In the genomic region with DNA sequence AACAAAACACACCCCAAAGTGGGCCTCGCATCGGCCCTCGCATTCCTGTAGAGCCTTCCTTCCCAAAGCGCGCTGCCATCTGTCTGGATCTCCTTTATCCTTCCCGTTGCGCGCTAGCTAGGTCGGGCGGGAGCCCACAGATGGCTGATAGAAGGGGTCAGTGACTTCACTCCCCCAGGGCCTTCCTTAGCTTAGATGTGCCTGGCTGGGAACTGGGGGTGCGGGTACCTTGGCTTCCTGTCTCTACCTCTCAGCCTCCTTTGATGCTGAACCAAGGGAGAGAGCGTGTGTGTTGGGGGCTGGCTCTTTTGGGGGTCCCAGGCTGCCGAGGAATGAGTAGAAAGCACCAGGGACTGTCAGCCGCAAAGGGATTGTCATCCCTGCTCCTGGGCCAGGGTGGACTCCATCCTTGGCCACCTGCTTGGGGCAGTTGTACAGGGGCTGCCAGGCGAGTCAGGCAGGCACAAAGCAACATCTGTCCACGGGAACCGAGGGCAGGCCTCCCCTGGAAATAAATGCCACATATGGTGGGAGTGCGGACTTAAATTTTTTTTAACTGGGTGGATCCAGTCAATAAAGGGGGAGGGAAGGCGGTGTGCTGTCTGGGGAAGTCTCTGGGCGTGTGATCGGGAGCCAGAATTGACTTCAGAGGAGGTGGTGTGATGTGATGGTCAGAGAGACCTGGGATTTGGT, we compare ENCODE assay signal across 1 cellular context.
TF ChIP-seq lines count a peak whose summit lies in the region.

No MANE protein-coding gene starts in this region.

TF ChIP-seq in GM23338, 12 proteins besides CTCF, POLR2A, EP300 and RAD21 (continued from another document):
- TF ChIP-seq, protein P1, sequence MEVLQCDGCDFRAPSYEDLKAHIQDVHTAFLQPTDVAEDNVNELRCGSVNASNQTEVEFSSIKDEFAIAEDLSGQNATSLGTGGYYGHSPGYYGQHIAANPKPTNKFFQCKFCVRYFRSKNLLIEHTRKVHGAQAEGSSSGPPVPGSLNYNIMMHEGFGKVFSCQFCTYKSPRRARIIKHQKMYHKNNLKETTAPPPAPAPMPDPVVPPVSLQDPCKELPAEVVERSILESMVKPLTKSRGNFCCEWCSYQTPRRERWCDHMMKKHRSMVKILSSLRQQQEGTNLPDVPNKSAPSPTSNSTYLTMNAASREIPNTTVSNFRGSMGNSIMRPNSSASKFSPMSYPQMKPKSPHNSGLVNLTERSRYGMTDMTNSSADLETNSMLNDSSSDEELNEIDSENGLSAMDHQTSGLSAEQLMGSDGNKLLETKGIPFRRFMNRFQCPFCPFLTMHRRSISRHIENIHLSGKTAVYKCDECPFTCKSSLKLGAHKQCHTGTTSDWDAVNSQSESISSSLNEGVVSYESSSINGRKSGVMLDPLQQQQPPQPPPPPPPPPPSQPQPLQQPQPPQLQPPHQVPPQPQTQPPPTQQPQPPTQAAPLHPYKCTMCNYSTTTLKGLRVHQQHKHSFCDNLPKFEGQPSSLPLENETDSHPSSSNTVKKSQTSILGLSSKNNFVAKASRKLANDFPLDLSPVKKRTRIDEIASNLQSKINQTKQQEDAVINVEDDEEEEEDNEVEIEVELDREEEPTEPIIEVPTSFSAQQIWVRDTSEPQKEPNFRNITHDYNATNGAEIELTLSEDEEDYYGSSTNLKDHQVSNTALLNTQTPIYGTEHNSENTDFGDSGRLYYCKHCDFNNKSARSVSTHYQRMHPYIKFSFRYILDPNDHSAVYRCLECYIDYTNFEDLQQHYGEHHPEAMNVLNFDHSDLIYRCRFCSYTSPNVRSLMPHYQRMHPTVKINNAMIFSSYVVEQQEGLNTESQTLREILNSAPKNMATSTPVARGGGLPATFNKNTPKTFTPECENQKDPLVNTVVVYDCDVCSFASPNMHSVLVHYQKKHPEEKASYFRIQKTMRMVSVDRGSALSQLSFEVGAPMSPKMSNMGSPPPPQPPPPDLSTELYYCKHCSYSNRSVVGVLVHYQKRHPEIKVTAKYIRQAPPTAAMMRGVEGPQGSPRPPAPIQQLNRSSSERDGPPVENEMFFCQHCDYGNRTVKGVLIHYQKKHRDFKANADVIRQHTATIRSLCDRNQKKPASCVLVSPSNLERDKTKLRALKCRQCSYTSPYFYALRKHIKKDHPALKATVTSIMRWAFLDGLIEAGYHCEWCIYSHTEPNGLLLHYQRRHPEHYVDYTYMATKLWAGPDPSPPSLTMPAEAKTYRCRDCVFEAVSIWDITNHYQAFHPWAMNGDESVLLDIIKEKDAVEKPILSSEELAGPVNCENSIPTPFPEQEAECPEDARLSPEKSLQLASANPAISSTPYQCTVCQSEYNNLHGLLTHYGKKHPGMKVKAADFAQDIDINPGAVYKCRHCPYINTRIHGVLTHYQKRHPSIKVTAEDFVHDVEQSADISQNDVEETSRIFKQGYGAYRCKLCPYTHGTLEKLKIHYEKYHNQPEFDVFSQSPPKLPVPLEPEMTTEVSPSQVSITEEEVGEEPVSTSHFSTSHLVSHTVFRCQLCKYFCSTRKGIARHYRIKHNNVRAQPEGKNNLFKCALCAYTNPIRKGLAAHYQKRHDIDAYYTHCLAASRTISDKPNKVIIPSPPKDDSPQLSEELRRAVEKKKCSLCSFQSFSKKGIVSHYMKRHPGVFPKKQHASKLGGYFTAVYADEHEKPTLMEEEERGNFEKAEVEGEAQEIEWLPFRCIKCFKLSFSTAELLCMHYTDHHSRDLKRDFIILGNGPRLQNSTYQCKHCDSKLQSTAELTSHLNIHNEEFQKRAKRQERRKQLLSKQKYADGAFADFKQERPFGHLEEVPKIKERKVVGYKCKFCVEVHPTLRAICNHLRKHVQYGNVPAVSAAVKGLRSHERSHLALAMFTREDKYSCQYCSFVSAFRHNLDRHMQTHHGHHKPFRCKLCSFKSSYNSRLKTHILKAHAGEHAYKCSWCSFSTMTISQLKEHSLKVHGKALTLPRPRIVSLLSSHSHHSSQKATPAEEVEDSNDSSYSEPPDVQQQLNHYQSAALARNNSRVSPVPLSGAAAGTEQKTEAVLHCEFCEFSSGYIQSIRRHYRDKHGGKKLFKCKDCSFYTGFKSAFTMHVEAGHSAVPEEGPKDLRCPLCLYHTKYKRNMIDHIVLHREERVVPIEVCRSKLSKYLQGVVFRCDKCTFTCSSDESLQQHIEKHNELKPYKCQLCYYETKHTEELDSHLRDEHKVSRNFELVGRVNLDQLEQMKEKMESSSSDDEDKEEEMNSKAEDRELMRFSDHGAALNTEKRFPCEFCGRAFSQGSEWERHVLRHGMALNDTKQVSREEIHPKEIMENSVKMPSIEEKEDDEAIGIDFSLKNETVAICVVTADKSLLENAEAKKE (CRISPR knock-in tag; IDR thresholded peaks at IDR 0.05): no peak
- no peak for TF ChIP-seq POLR2AphosphoS5 (IDR thresholded peaks at IDR 0.05; ENCODE audit: low read depth)
